Comparison of ENCODE assay signal across 8 cellular contexts in the genomic region with DNA sequence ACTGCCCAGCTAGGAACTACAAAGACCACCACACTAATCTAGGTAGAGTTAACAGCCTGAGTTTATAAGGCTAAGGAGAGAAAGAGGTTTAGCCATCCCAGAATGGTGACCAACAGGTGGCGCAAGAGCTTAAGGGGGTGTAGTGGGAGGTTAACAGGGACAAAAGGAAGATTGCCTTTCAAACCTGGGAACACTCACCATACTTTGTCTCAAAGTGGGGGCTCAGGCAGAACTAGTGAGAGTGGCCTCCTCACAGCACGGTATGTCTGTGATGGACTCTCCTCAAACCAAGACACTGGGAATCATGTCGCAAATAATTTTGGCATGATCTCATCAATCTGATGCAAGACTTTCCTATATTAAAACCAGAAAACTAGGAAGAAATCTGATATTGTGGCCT. TPM values are rescaled to one million over a fixed set of nuclear protein-coding genes. Genes with fewer than 3 reads are reported as not detected.
A peak's percentile ranks its signal among the peaks of the same experiment; 100 is the strongest.
DNase-seq lines count a peak whose midpoint lies in the region; ATAC-seq and TF ChIP-seq lines count a peak whose summit lies in the region.

No MANE protein-coding gene starts in this region.

- H3K4me3 ChIP-seq in fibroblast of lung (replicated peaks in 1 of 4; ENCODE audit: control extremely low read depth in 1 of 4, insufficient read depth in 1 of 4, low read depth in 3 of 4, low read length in 4 of 4) (no peak overlapping the region), smooth muscle cell (no peak overlapping the region), sigmoid colon (no peak overlapping the region)

- no peak for ATAC-seq in HG03039 (IDR thresholded peaks at IDR 0.05; ENCODE audit: unreplicated experiment)

- peak; percentile 29 to 43 for TF ChIP-seq CTCF in fibroblast of lung (conservative IDR thresholded peaks at IDR 0.05 in 1 of 2, IDR thresholded peaks at IDR 0.05 in 1 of 2; ENCODE audit: low read depth in 1 of 2, low read length in 2 of 2)
- peak; percentile 43 for TF ChIP-seq CTCF in smooth muscle cell (IDR thresholded peaks at IDR 0.05; ENCODE audit: borderline replicate concordance, insufficient read depth, poor library complexity, severe bottlenecking)
- peak in 1 of 4 experiments; percentile 9 for TF ChIP-seq CTCF in sigmoid colon (IDR thresholded peaks at IDR 0.05)

- TF ChIP-seq EP300 in sigmoid colon (IDR thresholded peaks at IDR 0.05), result no peak

- no peaks in the 10 kb centered on the region for H3K9me3 ChIP-seq in fibroblast of lung (ENCODE audit: control insufficient read depth, insufficient read depth, low read depth, low read length)
- H3K9me3 ChIP-seq in smooth muscle cell (replicated peaks; ENCODE audit: low read depth), result no peaks in the 10 kb centered on the region
- no peaks in the 10 kb centered on the region for H3K9me3 ChIP-seq in sigmoid colon

- H3K36me3 ChIP-seq in fibroblast of lung (ENCODE audit: control insufficient read depth, insufficient read depth, low read length), result peaks cover 9% of the 10 kb centered on the region
- H3K36me3 ChIP-seq in smooth muscle cell (ENCODE audit: low read depth), result peaks cover 15% of the 10 kb centered on the region
- H3K36me3 ChIP-seq in sigmoid colon, result peaks cover 0 to 88% (median 24%) of the 10 kb centered on the region in 4 donors

- H2AFZ ChIP-seq in fibroblast of lung (ENCODE audit: low read length), result no peak overlapping the region
- H2AFZ ChIP-seq in smooth muscle cell (ENCODE audit: low read depth), result no peak overlapping the region

- H4K20me1 ChIP-seq in fibroblast of lung (ENCODE audit: control insufficient read depth, extremely low read depth, insufficient read depth, low read length) (no peaks in the 10 kb centered on the region), smooth muscle cell (ENCODE audit: low read depth) (peaks cover 76% of the 10 kb centered on the region)

- no peaks in the 10 kb centered on the region for H3K4me1 ChIP-seq in fibroblast of lung (ENCODE audit: control insufficient read depth, extremely low read depth, insufficient read depth, low read length)
- H3K4me1 ChIP-seq in smooth muscle cell (ENCODE audit: low read depth), result no peaks in the 10 kb centered on the region
- peaks cover 0 to 9% (median 4%) of the 10 kb centered on the region in 4 donors for H3K4me1 ChIP-seq in sigmoid colon

- H3K27me3 ChIP-seq in fibroblast of lung (ENCODE audit: control insufficient read depth, insufficient read depth, low read length), result no peaks in the 10 kb centered on the region
- H3K27me3 ChIP-seq in smooth muscle cell (ENCODE audit: low read depth), result no peaks in the 10 kb centered on the region
- no peaks in the 10 kb centered on the region for H3K27me3 ChIP-seq in sigmoid colon

- WGBS in smooth muscle cell (ENCODE audit: low lambda C conversion rate), result 74% methylated on average over 3 of the region's 3 CpGs
- WGBS in sigmoid colon, 2 donors, result 78 to 84% methylated on average over 3 of the region's 3 CpGs

- intact Hi-C loops in sigmoid colon (cut with DNase I), result loop anchor here (5.0 kb wide), 1 partner anchor 150 kb away; no protein-coding TSS in a partner anchor

- H3F3A ChIP-seq in smooth muscle cell (ENCODE audit: low read depth), result peaks cover 48% of the 10 kb centered on the region

- no peak for TF ChIP-seq POLR2A in sigmoid colon (IDR thresholded peaks at IDR 0.05)

- H3K9ac ChIP-seq in fibroblast of lung (ENCODE audit: insufficient read depth, low read length) (no peak overlapping the region), smooth muscle cell (ENCODE audit: low read depth) (no peak overlapping the region)

- no peak overlapping the region for H3K4me2 ChIP-seq in fibroblast of lung (ENCODE audit: extremely low read depth, insufficient read depth, low read length)
- no peak overlapping the region for H3K4me2 ChIP-seq in smooth muscle cell

- H3K79me2 ChIP-seq in fibroblast of lung (ENCODE audit: control insufficient read depth, insufficient read depth, low read length) (peaks cover 2% of the 10 kb centered on the region), smooth muscle cell (ENCODE audit: low read depth) (peaks cover 19% of the 10 kb centered on the region)

- no peak overlapping the region for H3K27ac ChIP-seq in fibroblast of lung (ENCODE audit: insufficient read depth, low read length)
- H3K27ac ChIP-seq in smooth muscle cell (ENCODE audit: low read depth), result peak overlapping the region; percentile 72
- no peak overlapping the region for H3K27ac ChIP-seq in sigmoid colon

- DNase-seq in NCI-H2227 (lab: John Stamatoyannopoulos, UW; ENCODE audit: unreplicated experiment) (peak; percentile 55), NCI-H2227 treated with DMSO at 0.1 percent for 48 hours (lab: John Stamatoyannopoulos, UW) (no peak), NCI-H748 treated with DMSO at 0.1 percent for 48 hours (lab: John Stamatoyannopoulos, UW) (peak; percentile 8), fibroblast of lung (ENCODE audit: low read depth in 2 of 2) (peak; percentile 44 to 70), smooth muscle cell (lab: John Stamatoyannopoulos, UW; ENCODE audit: unreplicated experiment) (no peak), sigmoid colon (no peak)
- DNase-seq in activated CD8-positive, alpha-beta memory T cell treated with anti-CD3 and anti-CD28 coated beads, Interleukin-2, amount 50 U/mL, for 48 hours, result peak; percentile 71

RNA-seq across cellular contexts. Expression of a gene that starts 23.4 kb away (rescaled TPM):
- 117 and 151 TPM in 2 replicates for total RNA-seq in fibroblast of lung
- 214 and 216 TPM in 2 replicates for polyA plus RNA-seq in fibroblast of lung
- polyA plus RNA-seq in fibroblast of lung (2012), result 173 and 186 TPM in 2 replicates
- polyA minus RNA-seq in fibroblast of lung (ENCODE audit: low replicate concordance), result 322 and 501 TPM in 2 replicates
- total RNA-seq in smooth muscle cell, result 222 and 245 TPM in 2 replicates
- polyA plus RNA-seq in smooth muscle cell, result 205 and 230 TPM in 2 replicates
- total RNA-seq in sigmoid colon, result 100 to 1,000 TPM; 248 to 339 (median 288) TPM
- 100 to 1,000 TPM; 118 to 218 (median 130) TPM for polyA plus RNA-seq in sigmoid colon

Comparison
In these comparisons a context has a peak if more than half of its experiments do, and no peak if none do; other contexts are left out.
1. DNase-seq: peak in NCI-H2227 (single experiment), NCI-H748 treated with DMSO at 0.1 percent for 48 hours (single experiment), activated CD8-positive, alpha-beta memory T cell treated with anti-CD3 and anti-CD28 coated beads, Interleukin-2, amount 50 U/mL, for 48 hours (single experiment) and fibroblast of lung (2 of 2); none in NCI-H2227 treated with DMSO at 0.1 percent for 48 hours (single experiment), smooth muscle cell (single experiment) and sigmoid colon (single experiment).